ENCODE assay signal across 23 cellular contexts in the genomic region with DNA sequence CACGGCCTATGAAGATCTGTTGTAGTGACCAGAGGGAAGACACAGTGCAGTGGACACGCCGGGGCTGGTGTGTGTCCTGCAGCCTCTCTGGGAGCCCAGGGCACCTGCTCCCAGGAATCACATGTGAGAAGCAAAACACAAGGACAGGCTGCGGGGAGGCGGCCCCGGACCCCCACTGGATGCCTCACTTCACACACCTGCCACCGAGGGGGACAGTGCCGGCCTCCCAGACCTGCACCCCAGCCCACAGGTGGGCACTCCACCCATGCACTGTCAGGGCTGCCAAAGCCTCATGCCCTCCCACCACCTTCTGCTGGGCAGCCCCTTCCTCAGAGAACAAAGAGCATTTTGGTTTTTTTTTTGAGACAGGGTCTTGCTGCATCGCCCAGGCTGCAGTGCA. TPM values are rescaled to one million over a fixed set of nuclear protein-coding genes. Genes with fewer than 3 reads are reported as not detected.
A peak's percentile ranks its signal among the peaks of the same experiment; 100 is the strongest.
DNase-seq lines count a peak whose midpoint lies in the region; ATAC-seq, FAIRE-seq and TF ChIP-seq lines count a peak whose summit lies in the region.
"Had no signal": no experiment of that assay in that cellular context is flagged by ENCODE, and none has a peak within 500 bp of the region (broad histone marks: within the 10 kb centered on the region; RNA-seq: fewer than 3 reads in every experiment).

No MANE protein-coding gene starts in this region.

- intact Hi-C loops in Right ventricle myocardium superior (cut with DNase I) (loop anchor here (10.0 kb wide), 1 partner anchor 147 kb away; no protein-coding TSS in a partner anchor), heart right ventricle (cut with DNase I) (loop anchor here in 6 of 10 donors (5.0 to 10.0 kb wide), 5 partner anchors 117 to 147 kb away; no protein-coding TSS in a partner anchor), CD14-positive monocyte (cut with micrococcal nuclease) (no loop called here), kidney (cut with DNase I) (no loop called here), spleen (cut with DNase I; ENCODE audit: low total_unique reads) (no loop called here)

- no peaks in the 10 kb centered on the region for H3K27me3 ChIP-seq in heart right ventricle
- H3K27me3 ChIP-seq in spleen (replicated peaks in 1 of 7), result no peaks in the 10 kb centered on the region
- H3K27me3 ChIP-seq: BE2C had no signal

- no peak overlapping the region for H3K4me3 ChIP-seq in heart right ventricle
- H3K4me3 ChIP-seq in kidney (ENCODE audit: low read length in 2 of 2), result no peak overlapping the region
- H3K4me3 ChIP-seq in spleen, result no peak overlapping the region
- H3K4me3 ChIP-seq: GM23248 had no signal

- H3K4me3 Mint-ChIP-seq in CD14-positive monocyte, result no peak overlapping the region
- H3K4me3 Mint-ChIP-seq: CD4-positive, alpha-beta memory T cell had no signal

- no peak for FAIRE-seq in kidney (lab: Jason Lieb, UNC)
- FAIRE-seq: A204.1, GM12892, GM18507, H54, HTR-8/SVneo had no signal

- no peaks in the 10 kb centered on the region for H3K4me1 Mint-ChIP-seq in CD14-positive monocyte
- H3K4me1 Mint-ChIP-seq: CD4-positive, alpha-beta memory T cell had no signal

- no peak for TF ChIP-seq POLR2A in spleen (IDR thresholded peaks at IDR 0.05)

- H3K4me1 ChIP-seq in heart right ventricle (peaks cover 18 to 38% (median 34%) of the 10 kb centered on the region in 9 donors), kidney (ENCODE audit: control insufficient read depth in 1 of 2, insufficient read depth in 1 of 2, low read depth in 1 of 2, low read length in 2 of 2) (peaks cover 0 to 9% of the 10 kb centered on the region in 2 donors), spleen (peaks cover 0 to 3% (median 0%) of the 10 kb centered on the region in 6 donors)
- H3K4me1 ChIP-seq: BE2C had no signal

- H3K27ac Mint-ChIP-seq in CD14-positive monocyte, result no peak overlapping the region
- H3K27ac Mint-ChIP-seq: CD4-positive, alpha-beta memory T cell had no signal

- peak; percentile 30 for DNase-seq in Right ventricle myocardium superior
- DNase-seq in heart right ventricle, result no peak
- DNase-seq in CD14-positive monocyte (ENCODE audit: low spot score), result peak; percentile 36
- DNase-seq in kidney, result peak; percentile 61
- DNase-seq in spleen, result peak; percentile 67
- DNase-seq: ACHN; BE2C; CD4-positive, alpha-beta memory T cell; DMS153; DMS79; GDM1; GM23248; HCEC 1CT; IMR-90 had no signal

- H3K36me3 ChIP-seq in heart right ventricle, result no peaks in the 10 kb centered on the region
- no peaks in the 10 kb centered on the region for H3K36me3 ChIP-seq in kidney (ENCODE audit: control insufficient read depth in 1 of 2, insufficient read depth in 2 of 2, low read length in 2 of 2)
- H3K36me3 ChIP-seq in spleen, result no peaks in the 10 kb centered on the region
- H3K36me3 ChIP-seq: BE2C had no signal

- H3K36me3 Mint-ChIP-seq in CD14-positive monocyte, result no peaks in the 10 kb centered on the region
- H3K36me3 Mint-ChIP-seq: CD4-positive, alpha-beta memory T cell had no signal

- 98% methylated on average over 9 of the region's 9 CpGs for WGBS in heart right ventricle, 2 donors
- WGBS in spleen, 5 donors, result 86 to 95% (median 90%) methylated on average over 7 to 9 of the region's 9 CpGs

- no peak overlapping the region for H3K9ac ChIP-seq in kidney (ENCODE audit: low read length in 2 of 2)
- H3K9ac ChIP-seq: GM23248 had no signal

- H3K27ac ChIP-seq in heart right ventricle, result no peak overlapping the region
- no peak overlapping the region for H3K27ac ChIP-seq in kidney (ENCODE audit: low read depth in 2 of 2, low read length in 2 of 2)
- no peak overlapping the region for H3K27ac ChIP-seq in spleen
- H3K27ac ChIP-seq: C4-2B, GM23248 had no signal

- peaks cover 0 to 2% (median 0%) of the 10 kb centered on the region in 7 donors for H3K9me3 Mint-ChIP-seq in CD14-positive monocyte

- ATAC-seq in Right ventricle myocardium superior (ENCODE audit: poor library complexity) (no peak), heart right ventricle (no peak), HG03432 (IDR thresholded peaks at IDR 0.05; ENCODE audit: unreplicated experiment) (no peak), HG03159 (IDR thresholded peaks at IDR 0.05; ENCODE audit: unreplicated experiment) (no peak)

- no peaks in the 10 kb centered on the region for H3K9me3 ChIP-seq in heart right ventricle
- H3K9me3 ChIP-seq in kidney (ENCODE audit: control insufficient read depth in 1 of 2, low read length in 2 of 2), result no peaks in the 10 kb centered on the region
- H3K9me3 ChIP-seq in spleen, result no peaks in the 10 kb centered on the region
- H3K9me3 ChIP-seq: BE2C had no signal

- TF ChIP-seq CTCF in heart right ventricle (IDR thresholded peaks at IDR 0.05), result no peak
- TF ChIP-seq CTCF in CD14-positive monocyte (IDR thresholded peaks at IDR 0.05), result no peak
- TF ChIP-seq CTCF in kidney (IDR thresholded peaks at IDR 0.05; ENCODE audit: borderline replicate concordance, extremely low read depth, insufficient read depth), result no peak
- TF ChIP-seq CTCF in spleen (IDR thresholded peaks at IDR 0.05 in 8 of 11, conservative IDR thresholded peaks at IDR 0.05 in 3 of 11), result no peak

- H3K27me3 Mint-ChIP-seq in CD14-positive monocyte (ENCODE audit: low read depth in 3 of 3), result no peaks in the 10 kb centered on the region
- H3K27me3 Mint-ChIP-seq: CD4-positive, alpha-beta memory T cell had no signal

RNA-seq across cellular contexts. Expression of gene FRMD1, which starts 27.4 kb away (rescaled TPM):
- total RNA-seq in Right ventricle myocardium superior, result 1.0 TPM
- total RNA-seq in heart right ventricle, result 1 to 10 TPM in 1 of 10 donors, under 1 TPM in 5, not detected in 4; 0.15 to 1.3 (median 0.24) TPM
- under 1 TPM; 0.12 to 0.22 TPM for polyA plus RNA-seq in heart right ventricle
- not detected for polyA plus RNA-seq in CD14-positive monocyte
- 1.1 TPM for total RNA-seq in kidney
- 7.5 TPM for polyA plus RNA-seq in kidney (ENCODE audit: insufficient read depth, low read depth, low replicate concordance)
- 1 to 10 TPM in 6 of 7 donors, under 1 TPM in 1; 0.59 to 9.5 (median 1.5) TPM for total RNA-seq in spleen
- polyA plus RNA-seq in spleen, result 1 to 10 TPM in 1 of 3 donors, under 1 TPM in 2; 0.14 to 3.1 (median 0.33) TPM
- total RNA-seq: CD4-positive, alpha-beta memory T cell; Daoy; GM23248; IMR-90 had no signal
- polyA plus RNA-seq: CD4-positive, alpha-beta memory T cell; GM23248; IMR-90 had no signal

RNA-seq across cellular contexts. Expression of gene KIF25, which starts 54.2 kb away (rescaled TPM):
- total RNA-seq in Right ventricle myocardium superior (0.35 TPM), heart right ventricle (under 1 TPM in 6 of 10 donors, not detected in 4; 0.18 to 0.80 (median 0.39) TPM), kidney (not detected), spleen (1 to 10 TPM in 1 of 7 donors, under 1 TPM in 3, not detected in 3; 0.32 to 1.7 (median 0.47) TPM)
- polyA plus RNA-seq in heart right ventricle (under 1 TPM; 0.38 to 0.95 TPM), CD14-positive monocyte (not detected), kidney (ENCODE audit: insufficient read depth, low read depth, low replicate concordance) (not detected), spleen (1 to 10 TPM in 1 of 3 donors, under 1 TPM in 2; 0.49 to 1.1 (median 0.51) TPM)
- total RNA-seq: CD4-positive, alpha-beta memory T cell; Daoy; GM23248; IMR-90 had no signal
- polyA plus RNA-seq: CD4-positive, alpha-beta memory T cell; GM23248; IMR-90 had no signal

Comparison
In these comparisons a context has a peak if more than half of its experiments do, and no peak if none do; other contexts are left out.
1. DNase-seq: peak in Right ventricle myocardium superior (single experiment), CD14-positive monocyte (single experiment), kidney (single experiment) and spleen (single experiment); none in heart right ventricle (0 of 2).
2. intact Hi-C loops: an anchor here in Right ventricle myocardium superior (10.0 kb wide) and heart right ventricle (5.0 to 10.0 kb wide); none called in CD14-positive monocyte, kidney and spleen.